In the genomic region with DNA sequence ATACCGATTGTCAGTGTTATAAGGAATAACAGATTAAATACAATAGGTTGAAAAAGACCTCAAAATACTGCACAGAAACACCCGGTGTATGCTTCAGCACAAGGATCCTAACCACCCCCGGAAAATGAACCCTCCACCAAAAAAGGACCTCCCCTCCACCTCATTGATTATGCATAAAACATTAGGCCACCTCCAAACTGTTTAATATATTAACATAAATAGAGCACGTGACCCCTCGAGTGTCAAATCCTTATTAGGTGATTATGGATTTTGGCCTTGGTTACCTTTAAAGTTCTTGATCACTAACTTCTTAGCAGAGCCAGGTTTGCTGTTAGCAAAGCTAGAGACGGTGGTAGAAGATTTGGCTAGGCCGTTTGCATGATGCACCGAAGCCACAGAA, we compare ENCODE assay signal across 8 cellular contexts. TPM values are rescaled to one million over a fixed set of nuclear protein-coding genes. Genes with fewer than 3 reads are reported as not detected.
A peak's percentile ranks its signal among the peaks of the same experiment; 100 is the strongest.
DNase-seq lines count a peak whose midpoint lies in the region; ATAC-seq, FAIRE-seq and TF ChIP-seq lines count a peak whose summit lies in the region.

No MANE protein-coding gene starts in this region.

- H3K9me3 Mint-ChIP-seq in activated naive CD8-positive, alpha-beta T cell (ENCODE audit: low read depth), result no peaks in the 10 kb centered on the region

- H3K9me3 ChIP-seq in DND-41 (ENCODE audit: insufficient read depth, low read length, severe bottlenecking), result no peaks in the 10 kb centered on the region
- H3K9me3 ChIP-seq in KOPT-K1 (ENCODE audit: insufficient read depth, low read length, poor library complexity, severe bottlenecking), result no peaks in the 10 kb centered on the region
- no peaks in the 10 kb centered on the region for H3K9me3 ChIP-seq in keratinocyte (ENCODE audit: control insufficient read depth, low read depth, low read length)
- no peaks in the 10 kb centered on the region for H3K9me3 ChIP-seq in testis

- dilution Hi-C loops in keratinocyte (cut with MboI; ENCODE audit: extremely low pct_ligation_motif_present, low sequenced_read_pairs), result no loop called here

- ATAC-seq in DND-41 (ENCODE audit: insufficient read depth, low read depth) (no peak), GM19463 (IDR thresholded peaks at IDR 0.05; ENCODE audit: unreplicated experiment) (no peak)

- H3K27ac ChIP-seq in DND-41 (ENCODE audit: low read length) (peak overlapping the region; percentile 98), KOPT-K1 (ENCODE audit: low read depth, low read length, poor library complexity, severe bottlenecking) (peak overlapping the region; percentile 96), keratinocyte (ENCODE audit: control insufficient read depth, insufficient read depth, low read length) (peak overlapping the region; percentile 87), testis (peak overlapping the region; percentile 93 to 95)

- H3K4me2 ChIP-seq in DND-41 (ENCODE audit: insufficient read depth, low read length) (peak overlapping the region; percentile 71), keratinocyte (ENCODE audit: control insufficient read depth, extremely low read depth, insufficient read depth, low read depth, low read length) (peak overlapping the region; percentile 87)

- H4K20me1 ChIP-seq in DND-41 (ENCODE audit: insufficient read depth, low read length) (no peaks in the 10 kb centered on the region), keratinocyte (ENCODE audit: control insufficient read depth, extremely low read depth, insufficient read depth, low read length) (no peaks in the 10 kb centered on the region)

- H3K9me1 ChIP-seq in keratinocyte (ENCODE audit: control insufficient read depth, extremely low read depth, insufficient read depth, low read length), result no peaks in the 10 kb centered on the region

- peaks cover 40% of the 10 kb centered on the region for H3K4me1 Mint-ChIP-seq in activated naive CD8-positive, alpha-beta T cell (ENCODE audit: low read depth)

- no peak for FAIRE-seq in keratinocyte (lab: Jason Lieb, UNC)

- peaks cover 18% of the 10 kb centered on the region for H3K36me3 ChIP-seq in DND-41 (ENCODE audit: insufficient read depth, low read length)
- H3K36me3 ChIP-seq in KOPT-K1 (ENCODE audit: insufficient read depth, low read length), result peaks cover 29% of the 10 kb centered on the region
- no peaks in the 10 kb centered on the region for H3K36me3 ChIP-seq in keratinocyte (ENCODE audit: control insufficient read depth in 2 of 2, extremely low read depth in 1 of 2, insufficient read depth in 2 of 2, low read length in 2 of 2)
- H3K36me3 ChIP-seq in testis (ENCODE audit: low read depth, missing control alignments), result no peaks in the 10 kb centered on the region

- peaks cover 36% of the 10 kb centered on the region for H3K4me1 ChIP-seq in DND-41 (ENCODE audit: insufficient read depth, low read length)
- H3K4me1 ChIP-seq in keratinocyte (ENCODE audit: control insufficient read depth, extremely low read depth, insufficient read depth, low read length), result peaks cover 5% of the 10 kb centered on the region
- H3K4me1 ChIP-seq in testis, result peaks cover 6% of the 10 kb centered on the region

- peak overlapping the region; percentile 71 for H2AFZ ChIP-seq in DND-41 (ENCODE audit: low read depth, low read length)
- H2AFZ ChIP-seq in keratinocyte (ENCODE audit: control insufficient read depth, low read length), result peak overlapping the region; percentile 66

- peak overlapping the region; percentile 98 for H3K27ac Mint-ChIP-seq in activated naive CD8-positive, alpha-beta T cell

- TF ChIP-seq CTCF in DND-41 (IDR thresholded peaks at IDR 0.05; ENCODE audit: borderline replicate concordance, extremely low read depth, low read length, poor library complexity, severe bottlenecking) (no peak), keratinocyte (optimal IDR thresholded peaks at IDR 0.05 in 1 of 3, IDR thresholded peaks at IDR 0.05 in 1 of 3, conservative IDR thresholded peaks at IDR 0.05 in 1 of 3; ENCODE audit: extremely low read depth in 1 of 3, insufficient read depth in 2 of 3, low read length in 3 of 3) (no peak), testis (IDR thresholded peaks at IDR 0.05) (no peak)

- H3K27me3 ChIP-seq in DND-41 (ENCODE audit: insufficient read depth, low read length, poor library complexity) (no peaks in the 10 kb centered on the region), keratinocyte (ENCODE audit: control insufficient read depth, extremely low read depth, insufficient read depth, low read length) (no peaks in the 10 kb centered on the region), testis (no peaks in the 10 kb centered on the region)

- peak overlapping the region; percentile 87 for H3K9ac ChIP-seq in DND-41 (ENCODE audit: low read depth, low read length)
- peak overlapping the region; percentile 86 for H3K9ac ChIP-seq in keratinocyte (ENCODE audit: control insufficient read depth, extremely low read depth, insufficient read depth, low read length)

- H3K36me3 Mint-ChIP-seq in activated naive CD8-positive, alpha-beta T cell, result peaks cover 2% of the 10 kb centered on the region

- H3K4me3 ChIP-seq in DND-41 (ENCODE audit: low read depth in 1 of 2, low read length in 2 of 2) (peak overlapping the region; percentile 57 to 69; a peak in 3 of 4 replicates), keratinocyte (ENCODE audit: control insufficient read depth in 2 of 3, extremely low read depth in 1 of 3, insufficient read depth in 2 of 3, low read depth in 1 of 3, low read length in 3 of 3) (peak overlapping the region; percentile 57 to 83 (median 71)), testis (peak overlapping the region; percentile 58 to 72)

- H3K79me2 ChIP-seq in DND-41 (ENCODE audit: insufficient read depth, low read length) (peaks cover 50% of the 10 kb centered on the region), keratinocyte (ENCODE audit: control insufficient read depth, insufficient read depth, low read length) (peaks cover 20% of the 10 kb centered on the region)

- intact Hi-C loops in testis (cut with DNase I; ENCODE audit: low total_unique reads), result no loop called here

- no peaks in the 10 kb centered on the region for H3K27me3 Mint-ChIP-seq in activated naive CD8-positive, alpha-beta T cell

- WGBS in testis, 2 donors, result 0 to 2% methylated on average over 8 of the region's 8 CpGs

- H3K4me3 Mint-ChIP-seq in activated naive CD8-positive, alpha-beta T cell, result peak overlapping the region; percentile 98

- no peak for TF ChIP-seq POLR2A in testis (IDR thresholded peaks at IDR 0.05)

- peak; percentile 5 for DNase-seq in DND-41
- DNase-seq in keratinocyte (ENCODE audit: low read depth, low spot score), result no peak
- peak; percentile 27 for DNase-seq in testis
- no peak for DNase-seq in activated CD4-positive, CD25-positive, alpha-beta regulatory T cell (lab: John Stamatoyannopoulos, UW)
- DNase-seq in NK-92 treated with Interleukin-12 subunit alpha and Interleukin-12 subunit beta, amount 100 ng/mL, for 24 hours (lab: John Stamatoyannopoulos, UW), result no peak

RNA-seq across cellular contexts. Expression of gene CUL4B, which starts 1.0 kb away (rescaled TPM):
- 16.7 to 23.3 TPM (median 18.0 TPM) in 3 replicates for polyA plus RNA-seq in keratinocyte
- 25.1 TPM for polyA plus RNA-seq in keratinocyte (2011; ENCODE audit: low read depth)
- 10.5 and 19.1 TPM in 2 replicates for polyA plus RNA-seq in keratinocyte (2011; cell fraction: cytosol; rRNA removed)
- polyA plus RNA-seq in keratinocyte (2011; cell fraction: nucleus; rRNA removed), result 16.8 and 18.1 TPM in 2 replicates
- 11.0 and 16.8 TPM in 2 replicates for polyA plus RNA-seq in keratinocyte (2012; ENCODE audit: low replicate concordance)
- polyA minus RNA-seq in keratinocyte, result 29.6 to 64.6 TPM (median 47.0 TPM) in 3 replicates
- 17.3 TPM for polyA minus RNA-seq in keratinocyte (2011; cell fraction: cytosol; rRNA and poly(A)+ RNA removed)
- polyA minus RNA-seq in keratinocyte (2011; cell fraction: nucleus; rRNA and poly(A)+ RNA removed), result 9.1 and 16.5 TPM in 2 replicates
- 100 to 1,000 TPM; 111 to 123 TPM for total RNA-seq in testis
- 62.0 TPM for polyA plus RNA-seq in testis (ENCODE audit: insufficient read depth, low read depth, low replicate concordance)

RNA-seq across cellular contexts. Expression of gene MCTS1, which starts 44.1 kb away (rescaled TPM):
- polyA plus RNA-seq in keratinocyte, result 54.0 to 97.7 TPM (median 58.7 TPM) in 3 replicates
- polyA plus RNA-seq in keratinocyte (2011; ENCODE audit: low read depth), result 40.8 TPM
- polyA plus RNA-seq in keratinocyte (2011; cell fraction: cytosol; rRNA removed), result 47.7 and 103 TPM in 2 replicates
- 33.3 and 42.0 TPM in 2 replicates for polyA plus RNA-seq in keratinocyte (2011; cell fraction: nucleus; rRNA removed)
- polyA plus RNA-seq in keratinocyte (2012; ENCODE audit: low replicate concordance), result 49.3 and 74.8 TPM in 2 replicates
- 3.2 to 15.6 TPM (median 9.3 TPM) in 3 replicates for polyA minus RNA-seq in keratinocyte
- 19.8 TPM for polyA minus RNA-seq in keratinocyte (2011; cell fraction: cytosol; rRNA and poly(A)+ RNA removed)
- polyA minus RNA-seq in keratinocyte (2011; cell fraction: nucleus; rRNA and poly(A)+ RNA removed), result 6.3 and 7.9 TPM in 2 replicates
- 10 to 100 TPM; 26.2 to 27.4 TPM for total RNA-seq in testis
- 32.1 TPM for polyA plus RNA-seq in testis (ENCODE audit: insufficient read depth, low read depth, low replicate concordance)

Comparison
In these comparisons a context has a peak if more than half of its experiments do, and no peak if none do; other contexts are left out.
1. DNase-seq: peak in DND-41 (single experiment) and testis (single experiment); none in keratinocyte (single experiment), activated CD4-positive, CD25-positive, alpha-beta regulatory T cell (0 of 4) and NK-92 treated with Interleukin-12 subunit alpha and Interleukin-12 subunit beta, amount 100 ng/mL, for 24 hours (single experiment).
2. Peak in every context shown above with its lines, with median percentiles within 50 percentile points of each other: H3K27ac ChIP-seq and H3K4me3 ChIP-seq.